ENCODE assay signal across 10 cellular contexts in genomic region chr7:86257894-86258293, GRCh38.
"Had no signal": no experiment of that assay in that cellular context is flagged by ENCODE, and none has a peak within 500 bp of the region (broad histone marks: within the 10 kb centered on the region; RNA-seq: fewer than 3 reads in every experiment).

No MANE protein-coding gene starts in this region.

- H3K27ac ChIP-seq: HL-60, KMS-11 had no signal

- H3K9ac ChIP-seq: KMS-11 had no signal

- FAIRE-seq: HepG2 had no signal

- H3K4me3 Mint-ChIP-seq: GM23338, HFFc6, IgD-negative memory B cell had no signal

- H3K36me3 Mint-ChIP-seq: IgD-negative memory B cell had no signal

- H3K27ac Mint-ChIP-seq: GM23338, HFFc6, IgD-negative memory B cell had no signal

- H3K36me3 ChIP-seq: HAP-1 had no signal

- H3K4me1 Mint-ChIP-seq: GM23338 had no signal

- H3K4me1 ChIP-seq: HAP-1 had no signal

- H3K4me2 ChIP-seq: GM23338, KMS-11 had no signal

- H3K4me3 ChIP-seq: GM23338, HAP-1 had no signal

- ATAC-seq: GM23338, HCT116, HepG2 had no signal

- DNase-seq: H7, HFFc6, KBM-7 had no signal

- H3K27me3 Mint-ChIP-seq: IgD-negative memory B cell had no signal

- H2AFZ ChIP-seq: GM23338 had no signal

- H3K9me3 ChIP-seq: HAP-1 had no signal
